In the genomic region with DNA sequence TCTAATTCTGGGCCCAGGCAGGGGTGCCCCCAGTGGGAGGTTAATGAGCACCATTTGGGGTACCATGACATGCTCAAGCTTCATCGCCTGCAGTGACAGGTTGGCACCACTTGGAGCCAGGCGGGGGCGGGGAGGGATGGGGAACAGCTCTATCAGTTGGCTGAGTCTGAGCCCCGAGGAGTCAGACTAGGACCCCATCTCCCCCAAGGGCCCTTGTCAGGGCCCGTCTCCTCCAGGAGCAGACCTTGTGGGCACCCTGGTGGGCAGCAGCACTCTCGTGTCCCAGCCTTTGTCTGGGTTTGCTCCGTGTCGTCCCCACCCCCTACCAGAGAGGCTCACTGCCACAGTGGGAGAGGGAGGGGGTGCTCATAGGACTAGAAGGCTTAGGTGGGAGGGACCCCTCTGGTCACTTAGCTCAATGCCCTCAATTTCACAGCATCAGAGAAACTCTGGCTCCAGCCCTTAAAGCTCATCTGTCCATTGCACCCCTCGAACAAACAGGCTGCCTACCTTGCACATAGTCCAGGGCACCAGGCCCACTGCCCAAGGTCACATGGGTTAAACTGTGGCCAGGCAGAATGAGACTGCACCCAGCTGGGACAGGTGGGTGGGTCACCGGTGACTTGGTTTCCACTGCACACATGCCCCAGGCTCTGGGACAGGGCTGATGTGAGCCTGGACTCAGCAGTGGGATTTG, we compare ENCODE assay signal across 10 cellular contexts. TPM values are rescaled to one million over a fixed set of nuclear protein-coding genes. Genes with fewer than 3 reads are reported as not detected.
DNase-seq lines count a peak whose midpoint lies in the region; ATAC-seq and TF ChIP-seq lines count a peak whose summit lies in the region.
"Had no signal": no experiment of that assay in that cellular context is flagged by ENCODE, and none has a peak within 500 bp of the region (broad histone marks: within the 10 kb centered on the region; RNA-seq: fewer than 3 reads in every experiment).

No MANE protein-coding gene starts in this region.

- no peak overlapping the region for H3K9ac ChIP-seq in trophoblast cell (ENCODE audit: low read length)

- no peak overlapping the region for H3K23ac ChIP-seq in trophoblast cell (ENCODE audit: low read length)

- H3K4me3 ChIP-seq in heart right ventricle: peak overlapping the region; percentile 21 to 99 (median 90)
- H3K4me3 ChIP-seq in astrocyte of the cerebellum (ENCODE audit: low read depth, low read length): peak overlapping the region; percentile 78
- H3K4me3 ChIP-seq in lower lobe of right lung: peak overlapping the region; percentile 78
- H3K4me3 ChIP-seq in upper lobe of left lung: peak overlapping the region; percentile 3 to 94 (median 79)
- no peak overlapping the region for H3K4me3 ChIP-seq in aorta (ENCODE audit: low read length in 2 of 2)
- H3K4me3 ChIP-seq in trophoblast cell (ENCODE audit: low read depth, low read length): no peak overlapping the region

- no peak overlapping the region for H2AK5ac ChIP-seq in trophoblast cell (ENCODE audit: low read length)

- no peak overlapping the region for H3K4me2 ChIP-seq in trophoblast cell (ENCODE audit: low read length)

- peaks cover 0 to 51% (median 26%) of the 10 kb centered on the region in 9 donors for H3K36me3 ChIP-seq in heart right ventricle
- H3K36me3 ChIP-seq in lower lobe of right lung: peaks cover 54% of the 10 kb centered on the region
- peaks cover 12 to 41% (median 35%) of the 10 kb centered on the region in 4 donors for H3K36me3 ChIP-seq in upper lobe of left lung
- H3K36me3 ChIP-seq in aorta (ENCODE audit: control insufficient read depth in 1 of 2, insufficient read depth in 2 of 2, low read length in 1 of 2): no peaks in the 10 kb centered on the region
- H3K36me3 ChIP-seq in trophoblast cell (ENCODE audit: control insufficient read depth in 1 of 2, insufficient read depth in 2 of 2, low read length in 2 of 2): peaks cover 47 to 52% of the 10 kb centered on the region in 2 experiments

- H3K79me1 ChIP-seq in trophoblast cell (ENCODE audit: low read length): peaks cover 16% of the 10 kb centered on the region

- no peak overlapping the region for H2AFZ ChIP-seq in trophoblast cell (ENCODE audit: insufficient read depth, low read length, poor library complexity)

- H3K14ac ChIP-seq in trophoblast cell (ENCODE audit: low read length): no peak overlapping the region

- no peaks in the 10 kb centered on the region for H3K9me3 ChIP-seq in heart right ventricle
- no peaks in the 10 kb centered on the region for H3K9me3 ChIP-seq in lower lobe of right lung
- no peaks in the 10 kb centered on the region for H3K9me3 ChIP-seq in upper lobe of left lung
- no peaks in the 10 kb centered on the region for H3K9me3 ChIP-seq in aorta (ENCODE audit: control insufficient read depth, low read length)
- no peaks in the 10 kb centered on the region for H3K9me3 ChIP-seq in trophoblast cell (ENCODE audit: insufficient read depth, low read depth, low read length)

- in situ Hi-C loops in astrocyte of the cerebellum (cut with HindIII; ENCODE audit: low sequenced_read_pairs): no loop called here

- intact Hi-C loops in heart right ventricle (cut with DNase I): no loop called here
- intact Hi-C loops in left cardiac atrium (cut with DNase I): no loop called here
- intact Hi-C loops in lower lobe of right lung (cut with DNase I): no loop called here
- intact Hi-C loops in aorta (cut with DNase I): loop anchor here in 1 of 2 donors (5.0 to 10.0 kb wide), 2 partner anchors 48 to 49 kb away; partner anchors contain the start of gene PDK2

- H3K18ac ChIP-seq in trophoblast cell (ENCODE audit: low read length): no peak overlapping the region

- peaks cover 16% of the 10 kb centered on the region for H3K79me2 ChIP-seq in trophoblast cell (ENCODE audit: control insufficient read depth, insufficient read depth, low read length, poor library complexity)

- no peaks in the 10 kb centered on the region for H3K27me3 ChIP-seq in heart right ventricle
- H3K27me3 ChIP-seq in lower lobe of right lung (ENCODE audit: low read depth): no peaks in the 10 kb centered on the region
- H3K27me3 ChIP-seq in upper lobe of left lung: no peaks in the 10 kb centered on the region
- H3K27me3 ChIP-seq in aorta (ENCODE audit: control insufficient read depth in 1 of 2, insufficient read depth in 2 of 2, low read length in 1 of 2): no peaks in the 10 kb centered on the region
- H3K27me3 ChIP-seq in trophoblast cell (ENCODE audit: insufficient read depth, low read length): no peaks in the 10 kb centered on the region

- H4K8ac ChIP-seq in trophoblast cell (ENCODE audit: low read depth, low read length): no peak overlapping the region

- no peak overlapping the region for H4K12ac ChIP-seq in trophoblast cell (ENCODE audit: low read depth, low read length)

- no peak for DNase-seq in heart right ventricle
- DNase-seq in left cardiac atrium: no peak
- no peak for DNase-seq in astrocyte of the cerebellum (ENCODE audit: low read depth)
- DNase-seq in lower lobe of right lung: no peak
- DNase-seq in upper lobe of left lung: no peak
- DNase-seq in aorta: no peak
- no peak for DNase-seq in trophoblast cell

- TF ChIP-seq POLR2A in upper lobe of left lung (IDR thresholded peaks at IDR 0.05): no peak

- no peak overlapping the region for H2BK120ac ChIP-seq in trophoblast cell (ENCODE audit: insufficient read depth, low read length, poor library complexity)

- WGBS in heart right ventricle, 2 donors: 55 to 56% methylated on average over 10 of the region's 10 CpGs
- 73 to 75% methylated on average over 4 to 10 of the region's 10 CpGs for WGBS in upper lobe of left lung, 2 donors
- 45 to 49% methylated on average over 10 of the region's 10 CpGs for WGBS in aorta, 2 donors
- no CpG with 5 or more reads among the region's 10 CpGs for WGBS in trophoblast cell (ENCODE audit: extremely low coverage, insufficient coverage, insufficient read length)

- no peak for ATAC-seq in heart right ventricle
- ATAC-seq in left cardiac atrium: no peak
- ATAC-seq in lower lobe of right lung: no peak
- ATAC-seq in upper lobe of left lung (ENCODE audit: low FRiP score in 2 of 2): no peak
- no peak for ATAC-seq in HG02981 (IDR thresholded peaks at IDR 0.05; ENCODE audit: unreplicated experiment)
- ATAC-seq in aorta (ENCODE audit: low FRiP score): no peak

- H4K91ac ChIP-seq in trophoblast cell (ENCODE audit: low read depth, low read length): no peak overlapping the region

- no peak for TF ChIP-seq EP300 in upper lobe of left lung (IDR thresholded peaks at IDR 0.05)

- H2BK5ac ChIP-seq in trophoblast cell (ENCODE audit: low read depth, low read length, poor library complexity): no peak overlapping the region

- no peak overlapping the region for H2BK12ac ChIP-seq in trophoblast cell (ENCODE audit: low read length)

- H3K4me1 ChIP-seq in heart right ventricle: peaks cover 28 to 81% (median 64%) of the 10 kb centered on the region in 9 donors
- peaks cover 53% of the 10 kb centered on the region for H3K4me1 ChIP-seq in lower lobe of right lung
- peaks cover 48 to 84% (median 62%) of the 10 kb centered on the region in 4 donors for H3K4me1 ChIP-seq in upper lobe of left lung
- H3K4me1 ChIP-seq in aorta (ENCODE audit: control insufficient read depth in 1 of 2, insufficient read depth in 2 of 2, low read length in 2 of 2): peaks cover 0 to 3% of the 10 kb centered on the region in 2 donors
- H3K4me1 ChIP-seq in trophoblast cell (ENCODE audit: control insufficient read depth in 1 of 2, insufficient read depth in 2 of 2, low read length in 2 of 2): peaks cover 7 to 22% of the 10 kb centered on the region in 2 experiments

- TF ChIP-seq CTCF in heart right ventricle (IDR thresholded peaks at IDR 0.05) (peak in 3 of 9 donors; percentile 5 to 11 (median 10)), astrocyte of the cerebellum (IDR thresholded peaks at IDR 0.05; ENCODE audit: low read depth, low read length, missing control alignments) (no peak), lower lobe of right lung (IDR thresholded peaks at IDR 0.05) (no peak), upper lobe of left lung (IDR thresholded peaks at IDR 0.05) (peak in 1 of 6 experiments; percentile 16)

- H3K27ac ChIP-seq in heart right ventricle (peak overlapping the region; percentile 1 to 99 (median 98)), lower lobe of right lung (peak overlapping the region; percentile 86), upper lobe of left lung (peak overlapping the region; percentile 36 to 97 (median 94)), aorta (ENCODE audit: low read depth in 1 of 2, low read length in 2 of 2) (peak overlapping the region in 1 of 2 donors; percentile 66), trophoblast cell (ENCODE audit: low read depth, low read length) (no peak overlapping the region)

- H3K4ac ChIP-seq in trophoblast cell (ENCODE audit: low read depth, low read length): no peak overlapping the region

RNA-seq across cellular contexts. Expression of gene PPP1R9B, which starts 4.1 kb away (rescaled TPM):
- total RNA-seq in heart right ventricle: 10 to 100 TPM; 17.3 to 45.4 (median 26.9) TPM
- polyA plus RNA-seq in heart right ventricle: 10 to 100 TPM; 22.4 to 42.7 TPM
- total RNA-seq in left cardiac atrium: 10 to 100 TPM; 35.8 to 43.4 TPM
- total RNA-seq in lower lobe of right lung: 92.6 TPM
- 100 to 1,000 TPM in 1 of 6 donors, 10 to 100 TPM in 5; 37.5 to 121 (median 74.7) TPM for total RNA-seq in upper lobe of left lung
- total RNA-seq in aorta: 10 to 100 TPM; 64.4 to 99.0 TPM
- 10 to 100 TPM; 20.3 to 26.1 TPM for polyA plus RNA-seq in aorta
- polyA plus RNA-seq in trophoblast cell (2013): 23.2 and 23.4 TPM in 2 replicates

RNA-seq across cellular contexts. Expression of gene SAMD14, which starts 16.4 kb away (rescaled TPM):
- total RNA-seq in heart right ventricle: 1 to 10 TPM; 1.5 to 3.8 (median 1.9) TPM
- polyA plus RNA-seq in heart right ventricle: 1 to 10 TPM; 1.9 to 3.8 TPM
- 1 to 10 TPM; 1.6 to 2.1 TPM for total RNA-seq in left cardiac atrium
- 9.2 TPM for total RNA-seq in lower lobe of right lung
- 10 to 100 TPM in 2 of 6 donors, 1 to 10 TPM in 3, under 1 TPM in 1; 0.49 to 16.8 (median 5.6) TPM for total RNA-seq in upper lobe of left lung
- 10 to 100 TPM in 1 of 2 donors, 1 to 10 TPM in 1; 9.3 to 12.6 TPM for total RNA-seq in aorta
- polyA plus RNA-seq in aorta: 1 to 10 TPM; 2.5 to 3.8 TPM
- polyA plus RNA-seq in trophoblast cell (2013): 6.9 and 7.4 TPM in 2 replicates

RNA-seq across cellular contexts. Expression of gene SGCA, which starts 19.4 kb away (rescaled TPM):
- total RNA-seq in heart right ventricle: 100 to 1,000 TPM; 136 to 204 (median 158) TPM
- polyA plus RNA-seq in heart right ventricle: 100 to 1,000 TPM; 137 to 314 TPM
- 100 to 1,000 TPM in 1 of 2 donors, 10 to 100 TPM in 1; 96.3 to 131 TPM for total RNA-seq in left cardiac atrium
- total RNA-seq in lower lobe of right lung: 9.1 TPM
- total RNA-seq in upper lobe of left lung: 10 to 100 TPM in 5 of 6 donors, 1 to 10 TPM in 1; 1.6 to 19.7 (median 14.1) TPM
- total RNA-seq in aorta: 10 to 100 TPM; 91.8 to 92.7 TPM
- polyA plus RNA-seq in aorta: 100 to 1,000 TPM in 1 of 2 donors, 10 to 100 TPM in 1; 86.4 to 198 TPM
- polyA plus RNA-seq in trophoblast cell (2013): not detected in 2 replicates
- total RNA-seq: glomerular endothelial cell; T-helper 2 cell treated with Interferon-gamma antibody and Interleukin-4, amounts not matched to agents 100 ng/mL and 5 ng/mL, for 36 hours had no signal

RNA-seq across cellular contexts. Expression of gene PDK2, which starts 51.2 kb away (rescaled TPM):
- 100 to 1,000 TPM; 161 to 337 (median 231) TPM for total RNA-seq in heart right ventricle
- 100 to 1,000 TPM in 1 of 2 donors, 10 to 100 TPM in 1; 88.1 to 129 TPM for polyA plus RNA-seq in heart right ventricle
- 100 to 1,000 TPM; 156 to 203 TPM for total RNA-seq in left cardiac atrium
- total RNA-seq in lower lobe of right lung: 35.7 TPM
- 10 to 100 TPM; 15.7 to 80.7 (median 34.9) TPM for total RNA-seq in upper lobe of left lung
- 10 to 100 TPM; 39.4 to 42.8 TPM for total RNA-seq in aorta
- 10 to 100 TPM; 15.0 to 45.8 TPM for polyA plus RNA-seq in aorta
- 16.1 and 16.2 TPM in 2 replicates for polyA plus RNA-seq in trophoblast cell (2013)

RNA-seq across cellular contexts. Expression of gene COL1A1, which starts 55.1 kb away (rescaled TPM):
- total RNA-seq in heart right ventricle (100 to 1,000 TPM in 1 of 10 donors, 10 to 100 TPM in 9; 31.7 to 455 (median 45.9) TPM), left cardiac atrium (100 to 1,000 TPM; 106 to 151 TPM), lower lobe of right lung (142 TPM), upper lobe of left lung (100 to 1,000 TPM in 3 of 6 donors, 10 to 100 TPM in 3; 15.4 to 555 (median 117) TPM), aorta (100 to 1,000 TPM; 400 to 948 TPM)
- polyA plus RNA-seq in heart right ventricle (10 to 100 TPM; 30.2 to 81.5 TPM), aorta (100 to 1,000 TPM in 1 of 2 donors, 10 to 100 TPM in 1; 70.2 to 391 TPM)
- polyA plus RNA-seq in trophoblast cell (2013): 548 and 582 TPM in 2 replicates

Comparison
In these comparisons a context has a peak if more than half of its experiments do, and no peak if none do; other contexts are left out.
1. H3K4me3 ChIP-seq: peak in heart right ventricle (10 of 10), astrocyte of the cerebellum (single experiment), lower lobe of right lung (single experiment) and upper lobe of left lung (4 of 4); none in aorta (0 of 2) and trophoblast cell (single experiment).